ENCODE assay signal across 23 cellular contexts in genomic region chr20:51739722-51740249, GRCh38. TPM values are rescaled to one million over a fixed set of nuclear protein-coding genes. Genes with fewer than 3 reads are reported as not detected.
DNase-seq lines count a peak whose midpoint lies in the region; ATAC-seq, FAIRE-seq and TF ChIP-seq lines count a peak whose summit lies in the region.
"Had no signal": no experiment of that assay in that cellular context is flagged by ENCODE, and none has a peak within 500 bp of the region (broad histone marks: within the 10 kb centered on the region; RNA-seq: fewer than 3 reads in every experiment).

No MANE protein-coding gene starts in this region.

- H3K4me2 ChIP-seq in HepG2 (ENCODE audit: low read depth, low read length): peak overlapping the region; percentile 2; the same call in 1 of the 2 replicates
- H3K4me2 ChIP-seq: BLaER1 treated with 17β-estradiol and CSF1 and Interleukin-3, amounts not matched to agents 10 nM and 100 nM had no signal

- H3K27me3 ChIP-seq in HepG2 (ENCODE audit: control insufficient read depth in 1 of 2, insufficient read depth in 2 of 2, low read length in 2 of 2) (no peaks in the 10 kb centered on the region), right lobe of liver (no peaks in the 10 kb centered on the region)
- H3K27me3 ChIP-seq: BLaER1 treated with 17β-estradiol and CSF1 and Interleukin-3, amounts not matched to agents 10 nM and 100 nM; Peyer's patch had no signal

- in situ Hi-C loops in HepG2 (cut with HindIII; ENCODE audit: extremely low pct_ligation_motif_present, low pct_unique_long_range_greater_than_20kb): no loop called here

- peaks cover 17% of the 10 kb centered on the region for H3K79me2 ChIP-seq in HepG2 (ENCODE audit: insufficient read depth, low read length)

- no peak for DNase-seq in HepG2 (ENCODE audit: low spot score)
- DNase-seq in right lobe of liver: no peak
- DNase-seq in caudate nucleus (lab: John Stamatoyannopoulos, UW): peak in 3 of 61 donors; percentile 21 to 25 (median 24)
- no peak for DNase-seq in neural crest cell (ENCODE audit: low read depth, low spot score)
- no peak for DNase-seq in type B pancreatic cell (ENCODE audit: extremely low spot score, unreplicated experiment)
- no peak for DNase-seq in activated CD4-positive, CD25-positive, alpha-beta regulatory T cell treated with anti-CD3 and anti-CD28 coated beads, Interleukin-2, amount 50 U/mL, for 72 hours
- no peak for DNase-seq in activated CD4-positive, alpha-beta T cell treated with anti-CD3 and anti-CD28 coated beads, Interleukin-2, amount 50 U/mL, for 4 hours
- no peak for DNase-seq in NK-92 (lab: John Stamatoyannopoulos, UW; ENCODE audit: unreplicated experiment)
- DNase-seq: 8988T; CD8-positive, alpha-beta T cell; EL; H7; KBM-7; NCI-H1092; NCI-H1436; NCI-H187 treated with DMSO at 0.1 percent for 48 hours; NCI-H2107; NCI-H510A; NCI-H748 treated with DMSO at 0.1 percent for 48 hours; Peyer's patch; SJCRH30 had no signal

- no peaks in the 10 kb centered on the region for H3K36me3 ChIP-seq in HepG2 (replicated peaks in 1 of 2; ENCODE audit: control insufficient read depth in 1 of 2, insufficient read depth in 2 of 2, low read length in 2 of 2)
- no peaks in the 10 kb centered on the region for H3K36me3 ChIP-seq in right lobe of liver
- H3K36me3 ChIP-seq: BLaER1 treated with 17β-estradiol and CSF1 and Interleukin-3, amounts not matched to agents 10 nM and 100 nM; Peyer's patch; SJCRH30 had no signal

- no peak overlapping the region for H3K4me3 ChIP-seq in HepG2 (replicated peaks in 1 of 3; ENCODE audit: insufficient read depth in 1 of 3, low read depth in 2 of 3, low read length in 3 of 3)
- H3K4me3 ChIP-seq in right lobe of liver: no peak overlapping the region
- H3K4me3 ChIP-seq: BLaER1 treated with 17β-estradiol and CSF1 and Interleukin-3, amounts not matched to agents 10 nM and 100 nM; Peyer's patch; SJCRH30 had no signal

- H3K9me3 ChIP-seq in HepG2 (ENCODE audit: low read length) (no peaks in the 10 kb centered on the region), right lobe of liver (no peaks in the 10 kb centered on the region)
- H3K9me3 ChIP-seq: BLaER1 treated with 17β-estradiol and CSF1 and Interleukin-3, amounts not matched to agents 10 nM and 100 nM; Peyer's patch; SJCRH30 had no signal

- H3K9ac ChIP-seq in HepG2 (ENCODE audit: insufficient read depth, low read depth, low read length): peak overlapping the region; percentile 31; the same call in 1 of the 2 replicates
- H3K9ac ChIP-seq: BLaER1 treated with 17β-estradiol and CSF1 and Interleukin-3, amounts not matched to agents 10 nM and 100 nM had no signal

- TF ChIP-seq POLR2A in HepG2 (IDR thresholded peaks at IDR 0.05; ENCODE audit: insufficient read depth in 1 of 2, low read depth in 2 of 2, low read length in 2 of 2): no peak
- no peak for TF ChIP-seq POLR2A in right lobe of liver (IDR thresholded peaks at IDR 0.05)

- BruUV-seq in HepG2 (replicated peaks; lab: Mats Ljungman, UMichigan): no TSS peak

- intact Hi-C loops in HepG2 (cut with micrococcal nuclease; ENCODE audit: unreplicated experiment): no loop called here
- intact Hi-C loops in right lobe of liver (cut with DNase I): no loop called here

- peaks cover 14% of the 10 kb centered on the region for H3K4me1 Mint-ChIP-seq in neural crest cell
- peaks cover 27% of the 10 kb centered on the region for H3K4me1 Mint-ChIP-seq in type B pancreatic cell (ENCODE audit: unreplicated experiment)

- H3K27ac ChIP-seq in HepG2 (ENCODE audit: extremely low read length, insufficient read depth, low read length) (peak overlapping the region; percentile 44), right lobe of liver (no peak overlapping the region), caudate nucleus (ENCODE audit: low read depth, low read length) (peak overlapping the region; percentile 52)
- H3K27ac ChIP-seq: BLaER1 treated with 17β-estradiol and CSF1 and Interleukin-3, amounts not matched to agents 10 nM and 100 nM; Peyer's patch; SJCRH30 had no signal

- H3K27ac Mint-ChIP-seq in neural crest cell (ENCODE audit: unreplicated experiment) (peak overlapping the region; percentile 43), type B pancreatic cell (peak overlapping the region; percentile 59)
- H3K27ac Mint-ChIP-seq: CD8-positive, alpha-beta T cell had no signal

- peaks cover 83% of the 10 kb centered on the region for H3K4me1 ChIP-seq in HepG2 (ENCODE audit: insufficient read depth, low read length)
- H3K4me1 ChIP-seq in right lobe of liver: peaks cover 0 to 14% (median 5%) of the 10 kb centered on the region in 4 donors
- H3K4me1 ChIP-seq: SJCRH30 had no signal

- TF ChIP-seq EP300 in HepG2 (IDR thresholded peaks at IDR 0.05; ENCODE audit: low read depth in 2 of 2, low read length in 2 of 2) (no peak; a peak in 1 of 4 replicates), HepG2 (CRISPR knock-in tag; IDR thresholded peaks at IDR 0.05; ENCODE audit: borderline replicate concordance) (no peak)

- no peaks in the 10 kb centered on the region for H4K20me1 ChIP-seq in HepG2 (ENCODE audit: insufficient read depth, low read length)
- H4K20me1 ChIP-seq: BLaER1 treated with 17β-estradiol and CSF1 and Interleukin-3, amounts not matched to agents 10 nM and 100 nM had no signal

- 51% methylated on average over 4 of the region's 4 CpGs for WGBS in HepG2 (ENCODE audit: low lambda C conversion rate)
- 80% methylated on average over 2 of the region's 4 CpGs for WGBS in right lobe of liver (ENCODE audit: insufficient coverage, low coverage, low lambda C conversion rate, missing lambda C conversion rate)

- no peaks in the 10 kb centered on the region for H3K9me3 Mint-ChIP-seq in neural crest cell
- no peaks in the 10 kb centered on the region for H3K9me3 Mint-ChIP-seq in type B pancreatic cell
- H3K9me3 Mint-ChIP-seq: CD8-positive, alpha-beta T cell had no signal

- ATAC-seq in HepG2 (no peak), right lobe of liver (no peak)
- ATAC-seq: CD8-positive, alpha-beta T cell had no signal

- H3K4me3 Mint-ChIP-seq in neural crest cell (no peak overlapping the region), type B pancreatic cell (no peak overlapping the region)
- H3K4me3 Mint-ChIP-seq: CD8-positive, alpha-beta T cell had no signal

- no peaks in the 10 kb centered on the region for H3K36me3 Mint-ChIP-seq in neural crest cell (ENCODE audit: low read depth)
- H3K36me3 Mint-ChIP-seq in type B pancreatic cell: peaks cover 8% of the 10 kb centered on the region
- H3K36me3 Mint-ChIP-seq: CD8-positive, alpha-beta T cell had no signal

- H2AFZ ChIP-seq in HepG2 (ENCODE audit: low read length): no peak overlapping the region

- H3K27me3 Mint-ChIP-seq in neural crest cell (ENCODE audit: low read depth) (no peaks in the 10 kb centered on the region), type B pancreatic cell (no peaks in the 10 kb centered on the region)

- CTCF ChIA-PET in HepG2 (lab: Yijun Ruan, JAX; ENCODE audit: low intra/inter-chr PET ratio, low total read pairs): no interaction called here

- no peak for TF ChIP-seq RAD21 in HepG2 (CRISPR knock-in tag; IDR thresholded peaks at IDR 0.05)

- FAIRE-seq in HepG2 (lab: Jason Lieb, UNC): no peak
- FAIRE-seq: D721Med had no signal

- no peak for TF ChIP-seq CTCF in HepG2 (CRISPR knock-in tag; IDR thresholded peaks at IDR 0.05)
- TF ChIP-seq CTCF in right lobe of liver (IDR thresholded peaks at IDR 0.05): no peak
- TF ChIP-seq CTCF in neural crest cell (conservative IDR thresholded peaks at IDR 0.05): no peak
- TF ChIP-seq CTCF in type B pancreatic cell (conservative IDR thresholded peaks at IDR 0.05): no peak

- POLR2A ChIA-PET in HepG2 (lab: Yijun Ruan, JAX): no interaction called here

TF ChIP-seq in HepG2, 621 proteins besides CTCF, POLR2A, EP300 and RAD21 (continues in another document):
- TF ChIP-seq ZFP37 (CRISPR knock-in tag; IDR thresholded peaks at IDR 0.05; ENCODE audit: borderline replicate concordance) (no peak), POLR2AphosphoS5 (IDR thresholded peaks at IDR 0.05; ENCODE audit: low read depth, low read length) (no peak), TCF7 (IDR thresholded peaks at IDR 0.05; ENCODE audit: low read depth) (peak; percentile 17; the same call in 1 of the 2 replicates), JUN (CRISPR knock-in tag; IDR thresholded peaks at IDR 0.05) (0 out of 2 replicates have a peak, but pooled peaks have one; percentile 30), ZNF549 (CRISPR knock-in tag; IDR thresholded peaks at IDR 0.05) (no peak), ZNF777 (CRISPR knock-in tag; IDR thresholded peaks at IDR 0.05) (no peak)

RNA-seq across cellular contexts. Expression of gene ATP9A, which starts 28.4 kb away (rescaled TPM):
- 11.0 and 11.8 TPM in 2 replicates for total RNA-seq in HepG2 (2016; rRNA removed; fragmentation: Illumina TruSeq; extraction: Trizol)
- 2.4 and 3.0 TPM in 2 replicates for total RNA-seq in HepG2 (2016; cell fraction: cytosol; rRNA removed; fragmentation: Illumina TruSeq; extraction: Trizol; ENCODE audit: low read depth)
- 10.1 and 11.8 TPM in 2 replicates for total RNA-seq in HepG2 (2016; cell fraction: insoluble cytoplasmic fraction; rRNA removed; fragmentation: Illumina TruSeq; extraction: Trizol)
- 5.1 and 5.8 TPM in 2 replicates for total RNA-seq in HepG2 (2016; cell fraction: membrane; rRNA removed; fragmentation: Illumina TruSeq; extraction: Trizol)
- 13.2 and 14.5 TPM in 2 replicates for total RNA-seq in HepG2 (2016; cell fraction: nucleus; rRNA removed; fragmentation: Illumina TruSeq; extraction: Trizol)
- 18.5 and 19.2 TPM in 2 replicates for polyA plus RNA-seq in HepG2 (2011; rRNA removed)
- 13.2 and 14.1 TPM in 2 replicates for polyA plus RNA-seq in HepG2 (2011; cell fraction: cytosol; rRNA removed)
- polyA plus RNA-seq in HepG2 (2011; cell fraction: nucleus; rRNA removed): 31.8 and 35.3 TPM in 2 replicates
- polyA plus RNA-seq in HepG2 (2012): 23.4 and 25.1 TPM in 2 replicates
- polyA plus RNA-seq in HepG2 (2016; cell fraction: cytosol; fragmentation: Illumina TruSeq; extraction: Trizol; ENCODE audit: low read depth): 0.52 and 0.55 TPM in 2 replicates
- 6.8 and 7.8 TPM in 2 replicates for polyA plus RNA-seq in HepG2 (2016; cell fraction: insoluble cytoplasmic fraction; fragmentation: Illumina TruSeq; extraction: Trizol; ENCODE audit: low read depth)
- 2.0 and 2.2 TPM in 2 replicates for polyA plus RNA-seq in HepG2 (2016; cell fraction: membrane; fragmentation: Illumina TruSeq; extraction: Trizol; ENCODE audit: low read depth)
- 14.8 and 15.7 TPM in 2 replicates for polyA plus RNA-seq in HepG2 (2016; cell fraction: nucleus; fragmentation: Illumina TruSeq; extraction: Trizol; ENCODE audit: insufficient read depth, low read depth)
- polyA minus RNA-seq in HepG2 (2011; rRNA and poly(A)+ RNA removed; ENCODE audit: low replicate concordance): 30.7 and 75.7 TPM in 2 replicates
- 25.1 and 28.6 TPM in 2 replicates for polyA minus RNA-seq in HepG2 (2011; cell fraction: cytosol; rRNA and poly(A)+ RNA removed)
- 37.2 and 39.9 TPM in 2 replicates for polyA minus RNA-seq in HepG2 (2011; cell fraction: nucleus; rRNA and poly(A)+ RNA removed)
- total RNA-seq in right lobe of liver: 10 to 100 TPM; 10.5 to 17.4 (median 13.0) TPM
- total RNA-seq in neural crest cell: 38.9 and 39.0 TPM in 2 replicates
- 43.5 and 55.8 TPM in 2 replicates for total RNA-seq in type B pancreatic cell (ENCODE audit: low replicate concordance)

Comparison
In these comparisons a context has a peak if more than half of its experiments do, and no peak if none do; other contexts are left out.
1. H3K27ac ChIP-seq: peak in HepG2 (single experiment) and caudate nucleus (single experiment); none in right lobe of liver (0 of 3).